20 cellular contexts compared by ENCODE assay signal in the genomic region with DNA sequence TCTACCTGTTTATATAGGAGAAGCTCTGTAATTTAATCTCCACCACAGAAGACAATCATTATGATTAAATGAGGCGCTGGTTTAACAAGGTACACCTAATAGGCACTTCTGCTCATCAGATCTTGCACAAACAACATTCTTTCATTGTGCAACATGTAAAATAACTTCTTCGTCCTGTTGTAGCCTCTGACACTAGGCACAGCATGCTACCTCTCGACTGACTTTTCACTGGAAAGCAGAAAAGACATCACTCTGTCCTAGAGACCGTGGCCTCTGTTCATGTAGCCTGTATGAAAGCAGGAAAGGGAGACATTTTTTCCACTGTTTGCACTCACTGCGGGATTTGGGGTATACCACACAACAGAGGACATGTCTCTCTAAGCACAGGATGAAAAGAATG.
DNase-seq lines count a peak whose midpoint lies in the region; ATAC-seq and TF ChIP-seq lines count a peak whose summit lies in the region.
"Had no signal": no experiment of that assay in that cellular context is flagged by ENCODE, and none has a peak within 500 bp of the region (broad histone marks: within the 10 kb centered on the region; RNA-seq: fewer than 3 reads in every experiment).

No MANE protein-coding gene starts in this region.

- H3K4me3 Mint-ChIP-seq in Caco-2 (ENCODE audit: unreplicated experiment), result peak overlapping the region; percentile 63
- H3K4me3 Mint-ChIP-seq: CD8-positive, alpha-beta T cell; central memory CD8-positive, alpha-beta T cell; memory B cell; nephron had no signal

- TF ChIP-seq CTCF in Caco-2 (IDR thresholded peaks at IDR 0.05; ENCODE audit: insufficient read depth in 1 of 2, low read depth in 1 of 2, low read length in 1 of 2, severe bottlenecking in 1 of 2, unreplicated experiment in 1 of 2) (no peak), astrocyte of the spinal cord (IDR thresholded peaks at IDR 0.05; ENCODE audit: low read depth, low read length) (no peak)

- intact Hi-C loops in Caco-2 (cut with micrococcal nuclease; ENCODE audit: unreplicated experiment), result loop anchor here (5.0 kb wide), 1 partner anchor 254 kb away; no protein-coding TSS in a partner anchor

- H3K27ac Mint-ChIP-seq in Caco-2 (ENCODE audit: unreplicated experiment), result peak overlapping the region; percentile 96
- H3K27ac Mint-ChIP-seq: CD8-positive, alpha-beta T cell; memory B cell had no signal

- BruUV-seq in Caco-2 (replicated peaks; lab: Mats Ljungman, UMichigan), result no TSS peak

- ATAC-seq in GM19395 (IDR thresholded peaks at IDR 0.05; ENCODE audit: unreplicated experiment) (no peak), GM21447 (IDR thresholded peaks at IDR 0.05; ENCODE audit: unreplicated experiment) (no peak)
- ATAC-seq: CD8-positive, alpha-beta T cell had no signal

- CTCF ChIA-PET in Caco-2 (lab: Charles Lee), result interaction anchor here (1.2 kb wide), 1 partner anchor 16 kb away, joined by 4 read pairs; no protein-coding TSS in a partner anchor

- peak overlapping the region; percentile 6 for H3K9ac ChIP-seq in HUES6 (ENCODE audit: low read length)

- in situ Hi-C loops in astrocyte of the spinal cord (cut with HindIII; ENCODE audit: low sequenced_read_pairs), result no loop called here

- H3K4me1 Mint-ChIP-seq in Caco-2 (ENCODE audit: low read depth, unreplicated experiment), result peaks cover 31% of the 10 kb centered on the region
- H3K4me1 Mint-ChIP-seq: central memory CD8-positive, alpha-beta T cell had no signal

- H3K27me3 Mint-ChIP-seq in Caco-2 (ENCODE audit: insufficient read depth, unreplicated experiment), result no peaks in the 10 kb centered on the region

- POLR2A ChIA-PET in Caco-2 (lab: Charles Lee), result interaction anchor here (0.6 kb wide), 1 partner anchor 267 kb away, joined by 4 read pairs; no protein-coding TSS in a partner anchor

- H3K9me3 ChIP-seq in Caco-2, result no peaks in the 10 kb centered on the region
- no peaks in the 10 kb centered on the region for H3K9me3 ChIP-seq in HUES6 (ENCODE audit: control insufficient read depth, insufficient read depth, low read depth, low read length)
- no peaks in the 10 kb centered on the region for H3K9me3 ChIP-seq in mesodermal cell (ENCODE audit: control insufficient read depth, low read length)
- H3K9me3 ChIP-seq: testis had no signal

- H3K36me3 ChIP-seq in Caco-2 (ENCODE audit: control insufficient read depth, insufficient read depth, low read length) (no peaks in the 10 kb centered on the region), HUES6 (ENCODE audit: control insufficient read depth, insufficient read depth, low read length) (no peaks in the 10 kb centered on the region), mesodermal cell (ENCODE audit: control insufficient read depth, insufficient read depth, low read length) (no peaks in the 10 kb centered on the region)

- peak overlapping the region; percentile 86 for H3K27ac ChIP-seq in HUES6 (ENCODE audit: low read depth, low read length)
- peak overlapping the region; percentile 84 for H3K27ac ChIP-seq in mesodermal cell (ENCODE audit: low read depth, low read length, severe bottlenecking)
- H3K27ac ChIP-seq: testis had no signal

- peaks cover 16% of the 10 kb centered on the region for H3K36me3 Mint-ChIP-seq in Caco-2 (ENCODE audit: insufficient read depth, unreplicated experiment)
- H3K36me3 Mint-ChIP-seq: CD8-positive, alpha-beta T cell; memory B cell had no signal

- H3K4me3 ChIP-seq in Caco-2 (ENCODE audit: low read depth, low read length) (no peak overlapping the region), HUES6 (ENCODE audit: low read depth, low read length) (no peak overlapping the region), astrocyte of the spinal cord (ENCODE audit: low read depth, low read length) (no peak overlapping the region), mesodermal cell (ENCODE audit: extremely low read depth, insufficient read depth, low read length, poor library complexity, severe bottlenecking) (no peak overlapping the region)
- H3K4me3 ChIP-seq: testis had no signal

- H3K27me3 ChIP-seq in Caco-2 (replicated peaks; ENCODE audit: control insufficient read depth, insufficient read depth, low read length), result no peaks in the 10 kb centered on the region
- H3K27me3 ChIP-seq in HUES6 (ENCODE audit: control insufficient read depth, insufficient read depth, low read length), result no peaks in the 10 kb centered on the region
- H3K27me3 ChIP-seq: testis had no signal

- WGBS in mesodermal cell (ENCODE audit: insufficient coverage in 2 of 2), 2 experiments, result 39 to 43% methylated on average over 4 to 5 of the region's 5 CpGs

- H3K4me1 ChIP-seq in Caco-2 (peaks cover 65% of the 10 kb centered on the region), HUES6 (ENCODE audit: control insufficient read depth, insufficient read depth, low read length) (peaks cover 46% of the 10 kb centered on the region), mesodermal cell (ENCODE audit: control insufficient read depth, insufficient read depth, low read length, poor library complexity, severe bottlenecking) (peaks cover 44% of the 10 kb centered on the region)
- H3K4me1 ChIP-seq: testis had no signal

- DNase-seq in Caco-2 (no peak), astrocyte of the spinal cord (ENCODE audit: low read depth, low spot score) (peak; percentile 29), AML-193 (lab: John Stamatoyannopoulos, UW) (no peak), NCI-H1417 treated with DMSO at 0.1 percent for 48 hours (lab: John Stamatoyannopoulos, UW) (no peak)
- DNase-seq: activated CD4-positive, CD25-positive, alpha-beta regulatory T cell treated with anti-CD3 and anti-CD28 coated beads, Interleukin-2, amount 50 U/mL, for 72 hours; amniotic stem cell; CD8-positive, alpha-beta T cell; Karpas-422; kidney glomerular epithelial cell; NCI-H1092 treated with DMSO at 0.1 percent for 48 hours; NCI-H2171; T-helper 9 cell; testis had no signal

- no peaks in the 10 kb centered on the region for H3K9me3 Mint-ChIP-seq in Caco-2 (ENCODE audit: unreplicated experiment)
- H3K9me3 Mint-ChIP-seq: CD8-positive, alpha-beta T cell; central memory CD8-positive, alpha-beta T cell; memory B cell; nephron had no signal
